In genomic region chr5:157778121-157778805, GRCh38 we compare ENCODE assay signal across 9 cellular contexts. TPM values are rescaled to one million over a fixed set of nuclear protein-coding genes. Genes with fewer than 3 reads are reported as not detected.
A peak's percentile ranks its signal among the peaks of the same experiment; 100 is the strongest.
DNase-seq lines count a peak whose midpoint lies in the region; ATAC-seq lines count a peak whose summit lies in the region.
"Had no signal": no experiment of that assay in that cellular context is flagged by ENCODE, and none has a peak within 500 bp of the region (broad histone marks: within the 10 kb centered on the region; RNA-seq: fewer than 3 reads in every experiment).

No MANE protein-coding gene starts in this region.

- no peaks in the 10 kb centered on the region for H3K4me1 Mint-ChIP-seq in natural killer cell treated with Interleukin-12 subunit alpha and Interleukin-12 subunit beta and Interleukin-15 and Interleukin-18, amount 100 ng/mL, for 72 hours (ENCODE audit: low read depth in 2 of 2)
- H3K4me1 Mint-ChIP-seq in activated T-helper 17 cell treated with anti-CD3 and anti-CD28 coated beads, Interleukin-2, amount 50 U/mL, for 72 hours: no peaks in the 10 kb centered on the region

- ATAC-seq in natural killer cell treated with Interleukin-12 subunit alpha and Interleukin-12 subunit beta and Interleukin-15 and Interleukin-18, amount 100 ng/mL, for 72 hours: no peak
- no peak for ATAC-seq in activated T-helper 17 cell treated with anti-CD3 and anti-CD28 coated beads, Interleukin-2, amount 50 U/mL, for 72 hours (replicated peaks)
- no peak for ATAC-seq in GM18909 (IDR thresholded peaks at IDR 0.05; ENCODE audit: poor library complexity, unreplicated experiment)

- no peak overlapping the region for H3K4me3 ChIP-seq in MG63

- no peaks in the 10 kb centered on the region for H3K27me3 Mint-ChIP-seq in natural killer cell treated with Interleukin-12 subunit alpha and Interleukin-12 subunit beta and Interleukin-15 and Interleukin-18, amount 100 ng/mL, for 72 hours
- peaks cover 6% of the 10 kb centered on the region for H3K27me3 Mint-ChIP-seq in activated T-helper 17 cell treated with anti-CD3 and anti-CD28 coated beads, Interleukin-2, amount 50 U/mL, for 72 hours

- H3K36me3 Mint-ChIP-seq in natural killer cell treated with Interleukin-12 subunit alpha and Interleukin-12 subunit beta and Interleukin-15 and Interleukin-18, amount 100 ng/mL, for 72 hours: no peaks in the 10 kb centered on the region
- H3K36me3 Mint-ChIP-seq in activated T-helper 17 cell treated with anti-CD3 and anti-CD28 coated beads, Interleukin-2, amount 50 U/mL, for 72 hours (ENCODE audit: low read depth): no peaks in the 10 kb centered on the region

- peaks cover 2% of the 10 kb centered on the region; the same call in 1 of the 2 replicates for H3K36me3 ChIP-seq in MG63

- no peaks in the 10 kb centered on the region for H3K9me3 ChIP-seq in MG63

- DNase-seq in COR-L47 (lab: John Stamatoyannopoulos, UW) (peak; percentile 39), MG63 (peak; percentile 25), SK-N-DZ (ENCODE audit: low spot score) (peak; percentile 32), iris pigment epithelial cell (ENCODE audit: low read depth) (peak; percentile 75), SKM-1 (lab: John Stamatoyannopoulos, UW; ENCODE audit: unreplicated experiment) (no peak)
- no peak for DNase-seq in natural killer cell treated with Interleukin-12 subunit alpha and Interleukin-12 subunit beta and Interleukin-15 and Interleukin-18, amount 100 ng/mL, for 72 hours (ENCODE audit: low spot score)
- DNase-seq: activated CD4-positive, alpha-beta T cell treated with anti-CD3 and anti-CD28 coated beads, Interleukin-2, amount 10 ng/mL, durations not matched to agents 7 days and 5 days had no signal

- no peak overlapping the region for H3K27ac Mint-ChIP-seq in natural killer cell treated with Interleukin-12 subunit alpha and Interleukin-12 subunit beta and Interleukin-15 and Interleukin-18, amount 100 ng/mL, for 72 hours
- H3K27ac Mint-ChIP-seq in activated T-helper 17 cell treated with anti-CD3 and anti-CD28 coated beads, Interleukin-2, amount 50 U/mL, for 72 hours: no peak overlapping the region
- H3K27ac Mint-ChIP-seq: activated CD4-positive, alpha-beta T cell treated with anti-CD3 and anti-CD28 coated beads, Interleukin-2, amount 10 ng/mL, durations not matched to agents 7 days and 5 days had no signal

- no peak overlapping the region for H3K4me3 Mint-ChIP-seq in natural killer cell treated with Interleukin-12 subunit alpha and Interleukin-12 subunit beta and Interleukin-15 and Interleukin-18, amount 100 ng/mL, for 72 hours
- H3K4me3 Mint-ChIP-seq in activated T-helper 17 cell treated with anti-CD3 and anti-CD28 coated beads, Interleukin-2, amount 50 U/mL, for 72 hours: no peak overlapping the region
- H3K4me3 Mint-ChIP-seq: activated CD4-positive, alpha-beta T cell treated with anti-CD3 and anti-CD28 coated beads, Interleukin-2, amount 10 ng/mL, durations not matched to agents 7 days and 5 days had no signal

- H3K27me3 ChIP-seq in MG63: no peaks in the 10 kb centered on the region

- no peaks in the 10 kb centered on the region for H3K9me3 Mint-ChIP-seq in natural killer cell treated with Interleukin-12 subunit alpha and Interleukin-12 subunit beta and Interleukin-15 and Interleukin-18, amount 100 ng/mL, for 72 hours
- H3K9me3 Mint-ChIP-seq in activated T-helper 17 cell treated with anti-CD3 and anti-CD28 coated beads, Interleukin-2, amount 50 U/mL, for 72 hours: no peaks in the 10 kb centered on the region
- H3K9me3 Mint-ChIP-seq: activated CD4-positive, alpha-beta T cell treated with anti-CD3 and anti-CD28 coated beads, Interleukin-2, amount 10 ng/mL, durations not matched to agents 7 days and 5 days had no signal

RNA-seq across cellular contexts. Expression of gene LSM11, which starts 34.8 kb away (rescaled TPM):
- total RNA-seq in MG63 (2014; rRNA removed; shearing (Covaris generic); ENCODE audit: low replicate concordance): 3.9 and 4.3 TPM in 2 replicates
- polyA plus RNA-seq in SK-N-DZ (2014; cell fraction: cytosol; rRNA removed): 8.6 and 11.6 TPM in 2 replicates
- polyA plus RNA-seq in SK-N-DZ (2014; cell fraction: nucleus; rRNA removed): 13.4 and 14.6 TPM in 2 replicates
- 1 to 10 TPM; 4.5 to 7.9 TPM for total RNA-seq in natural killer cell treated with Interleukin-12 subunit alpha and Interleukin-12 subunit beta and Interleukin-15 and Interleukin-18, amount 100 ng/mL, for 72 hours
- total RNA-seq in activated T-helper 17 cell treated with anti-CD3 and anti-CD28 coated beads, Interleukin-2, amount 50 U/mL, for 72 hours: 1 to 10 TPM; 7.6 to 8.4 TPM

RNA-seq across cellular contexts. Expression of gene THG1L, which starts 47.0 kb away (rescaled TPM):
- total RNA-seq in MG63 (2014; rRNA removed; shearing (Covaris generic); ENCODE audit: low replicate concordance): 27.2 and 36.2 TPM in 2 replicates
- polyA plus RNA-seq in SK-N-DZ (2014; cell fraction: cytosol; rRNA removed): 12.7 and 17.4 TPM in 2 replicates
- 3.3 and 6.6 TPM in 2 replicates for polyA plus RNA-seq in SK-N-DZ (2014; cell fraction: nucleus; rRNA removed)
- total RNA-seq in natural killer cell treated with Interleukin-12 subunit alpha and Interleukin-12 subunit beta and Interleukin-15 and Interleukin-18, amount 100 ng/mL, for 72 hours: 10 to 100 TPM; 15.7 to 18.9 TPM
- 10 to 100 TPM; 11.0 to 12.1 TPM for total RNA-seq in activated T-helper 17 cell treated with anti-CD3 and anti-CD28 coated beads, Interleukin-2, amount 50 U/mL, for 72 hours

Comparison
In these comparisons a context has a peak if more than half of its experiments do, and no peak if none do; other contexts are left out.
1. DNase-seq: peak in COR-L47 (single experiment), MG63 (single experiment), SK-N-DZ (single experiment) and iris pigment epithelial cell (single experiment); none in natural killer cell treated with Interleukin-12 subunit alpha and Interleukin-12 subunit beta and Interleukin-15 and Interleukin-18, amount 100 ng/mL, for 72 hours (single experiment) and SKM-1 (single experiment).